ENCODE assay signal across 8 cellular contexts in the genomic region with DNA sequence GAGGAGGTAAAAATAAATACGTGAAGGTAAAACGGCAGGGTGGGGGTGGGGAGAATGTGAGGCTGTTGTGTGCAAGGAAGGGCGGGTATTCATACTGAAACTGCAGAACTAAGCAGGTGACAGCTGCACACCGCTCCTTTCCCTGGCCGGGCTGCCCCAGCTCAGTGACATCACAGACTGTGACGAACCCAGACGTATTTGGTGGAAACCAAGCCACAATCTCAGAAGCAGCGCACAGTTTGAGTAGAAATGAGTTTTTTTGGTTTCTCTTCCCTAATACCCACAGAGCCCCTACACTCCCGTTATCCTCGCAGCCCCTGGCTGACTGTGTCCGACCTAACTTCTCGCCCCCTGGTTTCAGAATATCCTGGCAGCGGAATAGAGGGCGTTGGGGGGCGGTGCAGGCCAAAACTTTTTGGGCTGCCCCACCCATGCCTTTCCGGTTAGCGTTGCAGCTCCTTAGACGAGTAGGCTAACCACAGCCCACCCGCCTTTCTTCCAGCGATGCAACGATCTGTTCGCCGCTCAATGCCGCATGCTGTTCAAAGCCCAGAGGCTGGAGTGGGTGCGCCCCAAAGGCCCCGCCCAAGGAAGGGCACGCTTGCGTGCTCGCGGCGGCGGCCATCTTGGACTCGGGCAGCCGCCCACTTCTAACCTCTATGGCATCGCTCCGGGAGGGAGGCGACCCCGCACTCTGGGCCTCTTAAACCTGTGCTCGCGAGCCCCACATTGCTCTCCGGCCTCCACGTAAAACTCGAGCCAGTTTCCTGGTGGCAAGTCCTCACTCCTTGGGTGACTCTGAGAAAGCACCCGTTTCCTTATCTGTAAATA. TPM values are rescaled to one million over a fixed set of nuclear protein-coding genes. Genes with fewer than 3 reads are reported as not detected.
A peak's percentile ranks its signal among the peaks of the same experiment; 100 is the strongest.
DNase-seq lines count a peak whose midpoint lies in the region; ATAC-seq and TF ChIP-seq lines count a peak whose summit lies in the region.

No MANE protein-coding gene starts in this region.

- H3K4me1 ChIP-seq in spleen, result peaks cover 8 to 37% (median 25%) of the 10 kb centered on the region in 6 donors

- DNase-seq in A172 (ENCODE audit: low spot score) (peak; percentile 52), NCI-H2171 treated with DMSO at 0.1 percent for 48 hours (lab: John Stamatoyannopoulos, UW) (peak; percentile 92), T47D (ENCODE audit: low read depth in 1 of 2, low spot score in 1 of 2) (peak; percentile 74 to 86), iPS-NIHi7 (ENCODE audit: extremely low spot score) (peak; percentile 92), spleen (peak; percentile 97)

- H3K9me3 ChIP-seq in spleen, result no peaks in the 10 kb centered on the region

- TF ChIP-seq CTCF in VCaP (conservative IDR thresholded peaks at IDR 0.05), result no peak
- peak in 3 of 11 experiments; percentile 6 to 29 (median 18) for TF ChIP-seq CTCF in spleen (IDR thresholded peaks at IDR 0.05 in 8 of 11, conservative IDR thresholded peaks at IDR 0.05 in 3 of 11)

- peak; percentile 65 for ATAC-seq in GM18858 (IDR thresholded peaks at IDR 0.05; ENCODE audit: unreplicated experiment)
- peak; percentile 54 for ATAC-seq in HG03060 (IDR thresholded peaks at IDR 0.05; ENCODE audit: low read depth, unreplicated experiment)

- peak overlapping the region; percentile 31 to 84 (median 59) for H3K4me3 ChIP-seq in spleen

- H3K36me3 ChIP-seq in spleen, result peaks cover 0 to 45% (median 27%) of the 10 kb centered on the region in 6 donors

- WGBS in spleen, 5 donors, result 0 to 2% (median 0%) methylated on average over 32 to 44 of the region's 44 CpGs

- in situ Hi-C loops in T47D (cut with HindIII; ENCODE audit: low pct_unique_long_range_greater_than_20kb, low sequenced_read_pairs), result no loop called here

- peak in 2 of 3 donors; percentile 5 to 24 for TF ChIP-seq POLR2A in spleen (IDR thresholded peaks at IDR 0.05)

- peak overlapping the region; percentile 82 for H3K27ac ChIP-seq in VCaP
- H3K27ac ChIP-seq in spleen, result peak overlapping the region; percentile 66 to 99 (median 93)

- intact Hi-C loops in spleen (cut with DNase I; ENCODE audit: low total_unique reads), result loop anchor here (10.0 kb wide), 1 partner anchor 136 kb away; no protein-coding TSS in a partner anchor

- H3K27me3 ChIP-seq in spleen (replicated peaks in 1 of 7), result no peaks in the 10 kb centered on the region

RNA-seq across cellular contexts. Expression of gene BAK1, which starts 9.1 kb away (rescaled TPM):
- total RNA-seq in A172 (2014; rRNA removed; shearing (Covaris generic)), result 23.1 and 27.1 TPM in 2 replicates
- 10 to 100 TPM; 22.6 to 34.4 (median 28.3) TPM for total RNA-seq in spleen
- 10 to 100 TPM; 14.9 to 32.2 (median 20.6) TPM for polyA plus RNA-seq in spleen

RNA-seq across cellular contexts. Expression of gene ITPR3, which starts 50.1 kb away (rescaled TPM):
- 57.5 and 59.8 TPM in 2 replicates for total RNA-seq in A172 (2014; rRNA removed; shearing (Covaris generic))
- 10 to 100 TPM; 42.1 to 95.6 (median 68.1) TPM for total RNA-seq in spleen
- polyA plus RNA-seq in spleen, result 10 to 100 TPM in 2 of 3 donors, 1 to 10 TPM in 1; 9.9 to 37.9 (median 20.0) TPM

Comparison
In these comparisons a context has a peak if more than half of its experiments do, and no peak if none do; other contexts are left out.
1. Peak in every context shown above with its lines: DNase-seq, ATAC-seq, H3K4me3 ChIP-seq and H3K27ac ChIP-seq.